Comparison of ENCODE assay signal across 18 cellular contexts in the genomic region with DNA sequence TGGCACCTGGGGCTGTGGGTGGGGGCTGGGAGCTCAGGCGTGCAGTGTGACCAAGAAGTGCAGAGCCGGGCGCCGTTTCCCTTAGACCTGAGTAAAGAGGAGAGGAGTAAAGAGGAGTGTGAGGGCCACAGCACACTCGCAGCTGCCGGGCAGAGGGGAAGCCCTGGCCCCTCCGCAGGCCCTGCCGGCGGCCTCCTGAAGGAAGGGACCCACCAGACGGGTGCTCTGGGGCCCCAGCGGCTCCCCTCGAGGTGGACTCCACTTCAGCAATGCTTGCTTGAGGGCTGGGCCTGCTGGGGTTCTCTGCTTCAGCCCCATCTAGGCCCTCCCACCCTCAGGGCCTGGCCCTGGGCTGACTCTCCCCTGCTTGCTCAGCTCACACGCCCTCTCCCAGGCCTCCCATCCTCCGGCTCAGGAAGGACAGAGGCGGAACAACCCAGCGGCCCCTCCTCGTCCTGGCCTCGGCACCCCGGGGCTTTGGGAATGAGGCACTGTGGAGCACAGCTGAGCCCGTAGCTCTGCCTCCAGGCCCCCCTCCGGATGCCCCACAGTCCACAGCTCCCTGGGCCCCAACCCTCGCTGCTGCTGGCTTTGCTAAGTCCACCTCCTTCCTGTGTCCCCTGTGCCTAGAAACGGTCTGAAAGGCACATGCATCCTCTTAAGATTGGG.
DNase-seq lines count a peak whose midpoint lies in the region; ATAC-seq and TF ChIP-seq lines count a peak whose summit lies in the region.
"Had no signal": no experiment of that assay in that cellular context is flagged by ENCODE, and none has a peak within 500 bp of the region (broad histone marks: within the 10 kb centered on the region; RNA-seq: fewer than 3 reads in every experiment).

No MANE protein-coding gene starts in this region.

- no CpG with 5 or more reads among the region's 23 CpGs for WGBS in mesendoderm (ENCODE audit: extremely low coverage, insufficient coverage, low lambda C conversion rate)
- 45 to 71% methylated on average over 13 to 14 of the region's 23 CpGs for WGBS in tibial nerve, 2 donors

- no peak overlapping the region for H3K9ac ChIP-seq in mesendoderm (ENCODE audit: low read length)

- no peaks in the 10 kb centered on the region for H3K79me2 ChIP-seq in mesendoderm (ENCODE audit: control insufficient read depth, insufficient read depth, low read length)

- intact Hi-C loops in ascending aorta (cut with DNase I) = no loop called here

- H3K36me3 ChIP-seq in HEK293 (ENCODE audit: control insufficient read depth in 2 of 2, insufficient read depth in 1 of 2, low read length in 2 of 2) (no peaks in the 10 kb centered on the region), mesendoderm (ENCODE audit: control insufficient read depth, insufficient read depth, low read length) (no peaks in the 10 kb centered on the region), tibial nerve (no peaks in the 10 kb centered on the region), ascending aorta (no peaks in the 10 kb centered on the region)

- no peak overlapping the region for H4K8ac ChIP-seq in mesendoderm (ENCODE audit: low read depth, low read length)

- H3K79me1 ChIP-seq in mesendoderm (ENCODE audit: low read length) = peaks cover 5% of the 10 kb centered on the region

- POLR2A ChIA-PET in HEK293 (lab: Yijun Ruan, JAX) = no interaction called here

- no peak overlapping the region for H3K56ac ChIP-seq in mesendoderm (ENCODE audit: low read length)

- H3K4me1 ChIP-seq in HEK293 (ENCODE audit: control insufficient read depth, insufficient read depth, low read length) = no peaks in the 10 kb centered on the region; the same call in 1 of the 2 replicates
- no peaks in the 10 kb centered on the region for H3K4me1 ChIP-seq in mesendoderm (ENCODE audit: control insufficient read depth, low read depth, low read length)
- H3K4me1 ChIP-seq in tibial nerve = peaks cover 0 to 83% (median 10%) of the 10 kb centered on the region in 4 donors
- no peaks in the 10 kb centered on the region for H3K4me1 ChIP-seq in ascending aorta
- H3K4me1 ChIP-seq: Caco-2 had no signal

- TF ChIP-seq CTCF in HEK293 (tag by site-specific recombination; IDR thresholded peaks at IDR 0.05) (no peak), tibial nerve (IDR thresholded peaks at IDR 0.05) (no peak), ascending aorta (IDR thresholded peaks at IDR 0.05) (no peak)

- peak; percentile 59 for DNase-seq in mesendoderm
- no peak for DNase-seq in tibial nerve (ENCODE audit: low spot score in 2 of 2)
- no peak for DNase-seq in activated naive CD4-positive, alpha-beta T cell treated with Interleukin-2 at 50 U/mL for 16 hours
- DNase-seq in ascending aorta (ENCODE audit: low spot score in 2 of 2) = no peak
- DNase-seq: ACHN, Caco-2, GDM1, GOT3, HFFc6, KG1, NCI-H187, NCI-H345, NCI-H524 treated with DMSO at 0.1 percent for 48 hours had no signal

- ATAC-seq in GM18517 (IDR thresholded peaks at IDR 0.05; ENCODE audit: unreplicated experiment) (no peak), HG03378 (IDR thresholded peaks at IDR 0.05; ENCODE audit: unreplicated experiment) (no peak)
- ATAC-seq: HepG2 had no signal

- no peak overlapping the region for H2BK120ac ChIP-seq in mesendoderm (ENCODE audit: low read depth, low read length)

- no peaks in the 10 kb centered on the region for H3K27me3 ChIP-seq in mesendoderm (ENCODE audit: insufficient read depth, low read length, poor library complexity)
- H3K27me3 ChIP-seq in tibial nerve = no peaks in the 10 kb centered on the region
- H3K27me3 ChIP-seq in ascending aorta = no peaks in the 10 kb centered on the region

- CTCF ChIA-PET in HEK293 (lab: Yijun Ruan, JAX) = no interaction called here

- H3K18ac ChIP-seq in mesendoderm (ENCODE audit: low read length) = no peak overlapping the region

- H3K4ac ChIP-seq in mesendoderm (ENCODE audit: low read depth, low read length) = no peak overlapping the region

- H3K4me2 ChIP-seq in mesendoderm (ENCODE audit: low read length) = no peak overlapping the region

- H3K23ac ChIP-seq in mesendoderm (ENCODE audit: low read length) = no peak overlapping the region

- no peak overlapping the region for H3K27ac ChIP-seq in HEK293 (ENCODE audit: extremely low read depth, low read depth, low read length)
- H3K27ac ChIP-seq in cingulate gyrus (ENCODE audit: low read depth, low read length) = peak overlapping the region; percentile 82
- H3K27ac ChIP-seq in mesendoderm (ENCODE audit: low read depth, low read length) = no peak overlapping the region
- H3K27ac ChIP-seq in tibial nerve = peak overlapping the region; percentile 7 to 86 (median 62)
- no peak overlapping the region for H3K27ac ChIP-seq in ascending aorta

- H2BK5ac ChIP-seq in mesendoderm (ENCODE audit: low read length) = no peak overlapping the region

- no peak overlapping the region for H4K5ac ChIP-seq in mesendoderm (ENCODE audit: low read length)

- no peak overlapping the region for H2AK5ac ChIP-seq in mesendoderm (ENCODE audit: low read length)

- H3K9me3 ChIP-seq in HEK293 (ENCODE audit: control insufficient read depth, insufficient read depth, low read depth, low read length) = no peaks in the 10 kb centered on the region
- no peaks in the 10 kb centered on the region for H3K9me3 ChIP-seq in tibial nerve
- H3K9me3 ChIP-seq in ascending aorta = no peaks in the 10 kb centered on the region
- H3K9me3 ChIP-seq: Caco-2 had no signal

- TF ChIP-seq EP300 in tibial nerve (IDR thresholded peaks at IDR 0.05) = no peak

- H2BK15ac ChIP-seq in mesendoderm (replicated peaks; ENCODE audit: low read depth) = no peak overlapping the region

- H3K4me3 ChIP-seq in HEK293 (ENCODE audit: low read depth, low read length) = no peak overlapping the region
- H3K4me3 ChIP-seq in mesendoderm (ENCODE audit: low read length) = no peak overlapping the region
- no peak overlapping the region for H3K4me3 ChIP-seq in tibial nerve
- no peak overlapping the region for H3K4me3 ChIP-seq in ascending aorta

- TF ChIP-seq POLR2A in tibial nerve (IDR thresholded peaks at IDR 0.05) = no peak

TF ChIP-seq in HEK293, 187 proteins besides CTCF, POLR2A, EP300 and RAD21:
- TF ChIP-seq ZNF596 (tag by site-specific recombination; IDR thresholded peaks at IDR 0.05) (no peak), ZIC2 (tag by site-specific recombination; IDR thresholded peaks at IDR 0.05) (peak; percentile 89)
TF ChIP-seq in HEK293: peak in this region for 1.

Comparison
In these comparisons a context has a peak if more than half of its experiments do, and no peak if none do; other contexts are left out.
1. H3K27ac ChIP-seq: peak in cingulate gyrus (single experiment) and tibial nerve (4 of 4); none in HEK293 (single experiment), mesendoderm (single experiment) and ascending aorta (0 of 2).